In the genomic region with DNA sequence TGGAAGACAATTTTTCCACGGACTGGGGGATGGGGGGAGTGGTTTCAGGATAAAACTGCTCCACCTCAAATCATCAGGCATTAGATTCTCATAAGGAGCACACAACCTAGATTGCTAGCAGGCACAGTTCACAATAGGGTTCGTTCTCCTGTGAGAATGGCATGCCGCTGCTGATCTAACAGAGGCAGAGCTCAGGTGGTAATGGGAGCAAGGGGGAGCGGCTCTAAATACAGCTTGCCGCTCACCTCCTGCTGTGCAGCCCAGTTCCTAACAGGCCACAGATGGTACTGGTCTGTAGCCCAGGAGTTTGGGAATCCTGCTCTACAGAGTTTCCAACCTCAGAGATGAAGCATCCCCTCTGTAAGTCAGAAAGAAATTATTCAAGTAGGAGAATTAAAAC, we compare ENCODE assay signal across 7 cellular contexts. TPM values are rescaled to one million over a fixed set of nuclear protein-coding genes. Genes with fewer than 3 reads are reported as not detected.
"Had no signal": no experiment of that assay in that cellular context is flagged by ENCODE, and none has a peak within 500 bp of the region (broad histone marks: within the 10 kb centered on the region; RNA-seq: fewer than 3 reads in every experiment).

No MANE protein-coding gene starts in this region.

RNA-seq across cellular contexts. Expression of a gene that starts 27.0 kb away (rescaled TPM):
- total RNA-seq: myocyte; naive thymus-derived CD4-positive, alpha-beta T cell; natural killer cell treated with Interleukin-12 subunit alpha and Interleukin-12 subunit beta and Interleukin-15 and Interleukin-18, amount 100 ng/mL, for 72 hours; osteoblast; smooth muscle cell had no signal
- polyA plus RNA-seq: keratinocyte; naive thymus-derived CD4-positive, alpha-beta T cell; neural cell had no signal
